In the genomic region with DNA sequence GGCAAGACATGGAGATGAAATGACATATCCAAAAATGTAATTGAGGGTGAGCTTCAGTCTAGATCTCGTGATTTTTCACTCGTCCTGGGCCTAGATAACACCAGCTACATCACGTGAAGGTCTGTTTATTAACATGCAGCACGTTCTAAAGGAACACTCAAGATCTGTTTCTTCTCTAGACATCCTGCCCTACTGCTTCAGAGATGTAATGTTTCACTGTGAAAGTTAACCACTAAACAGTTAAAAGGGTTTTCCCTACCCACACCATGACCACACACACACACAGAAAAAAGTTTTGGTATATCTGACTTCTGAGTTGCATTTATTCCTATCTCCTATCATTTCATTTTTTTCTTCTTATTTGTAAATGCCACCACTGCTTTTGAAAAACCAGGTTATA, we compare ENCODE assay signal across 16 cellular contexts. TPM values are rescaled to one million over a fixed set of nuclear protein-coding genes. Genes with fewer than 3 reads are reported as not detected.
DNase-seq lines count a peak whose midpoint lies in the region; ATAC-seq and TF ChIP-seq lines count a peak whose summit lies in the region.
"Had no signal": no experiment of that assay in that cellular context is flagged by ENCODE, and none has a peak within 500 bp of the region (broad histone marks: within the 10 kb centered on the region; RNA-seq: fewer than 3 reads in every experiment).

No MANE protein-coding gene starts in this region.

- H3K4me1 ChIP-seq in Peyer's patch = no peaks in the 10 kb centered on the region
- H3K4me1 ChIP-seq: lower lobe of right lung, sigmoid colon had no signal

- H3K27me3 ChIP-seq in Peyer's patch (no peaks in the 10 kb centered on the region), WERI-Rb-1 (ENCODE audit: insufficient read depth, low read depth, severe bottlenecking) (no peaks in the 10 kb centered on the region)
- H3K27me3 ChIP-seq: hepatocyte, neural progenitor cell, sigmoid colon had no signal

- TF ChIP-seq CTCF in Peyer's patch (IDR thresholded peaks at IDR 0.05) (no peak), WERI-Rb-1 (IDR thresholded peaks at IDR 0.05; ENCODE audit: low read depth, low read length) (no peak)

- DNase-seq in Jurkat, Clone E6-1 (ENCODE audit: low read depth, low spot score) = peak; percentile 63
- DNase-seq in Peyer's patch (no peak), cerebellar nuclear complex (lab: John Stamatoyannopoulos, UW) (no peak), GDM1 (lab: John Stamatoyannopoulos, UW) (no peak), WERI-Rb-1 (no peak)
- DNase-seq: lower lobe of right lung, NCI-H345, sigmoid colon had no signal

- H3K36me3 ChIP-seq in Peyer's patch (no peaks in the 10 kb centered on the region), WERI-Rb-1 (no peaks in the 10 kb centered on the region)
- H3K36me3 ChIP-seq: lower lobe of right lung, neural progenitor cell, sigmoid colon had no signal

- no peak overlapping the region for H3K4me3 ChIP-seq in Jurkat, Clone E6-1 (ENCODE audit: low read length)
- H3K4me3 ChIP-seq in Peyer's patch = no peak overlapping the region
- H3K4me3 ChIP-seq in WERI-Rb-1 (ENCODE audit: low read depth, low read length) = no peak overlapping the region
- H3K4me3 ChIP-seq: hepatocyte, lower lobe of right lung, neural progenitor cell, sigmoid colon had no signal

- peak; percentile 93 for ATAC-seq in GM18870 (IDR thresholded peaks at IDR 0.05; ENCODE audit: unreplicated experiment)
- ATAC-seq in GM21576 (IDR thresholded peaks at IDR 0.05; ENCODE audit: unreplicated experiment) = peak; percentile 64
- peak; percentile 72 for ATAC-seq in HG03060 (IDR thresholded peaks at IDR 0.05; ENCODE audit: low read depth, unreplicated experiment)
- ATAC-seq: lower lobe of right lung had no signal

- H3K27ac ChIP-seq in Peyer's patch (no peak overlapping the region), WERI-Rb-1 (no peak overlapping the region)
- H3K27ac ChIP-seq: hepatocyte, lower lobe of right lung, neural progenitor cell, sigmoid colon had no signal

- no peak for TF ChIP-seq POLR2A in Peyer's patch (IDR thresholded peaks at IDR 0.05)

- no peaks in the 10 kb centered on the region for H3K9me3 ChIP-seq in Peyer's patch
- no peaks in the 10 kb centered on the region for H3K9me3 ChIP-seq in WERI-Rb-1 (ENCODE audit: severe bottlenecking)
- H3K9me3 ChIP-seq: lower lobe of right lung had no signal

RNA-seq across cellular contexts. Expression of a gene that starts 52.3 kb away (rescaled TPM):
- polyA plus RNA-seq in Jurkat, Clone E6-1 (2012; ENCODE audit: insufficient read depth, insufficient read length) = not detected
- total RNA-seq in Peyer's patch = 10 to 100 TPM in 3 of 4 donors, 1 to 10 TPM in 1; 6.6 to 17.3 (median 16.5) TPM
- total RNA-seq: activated CD8-positive, alpha-beta memory T cell treated with anti-CD3 and anti-CD28 coated beads for 36 hours; epithelial cell of proximal tubule; sigmoid colon had no signal
- polyA plus RNA-seq: CD14-positive monocyte had no signal
